ENCODE assay signal across 34 cellular contexts in the genomic region with DNA sequence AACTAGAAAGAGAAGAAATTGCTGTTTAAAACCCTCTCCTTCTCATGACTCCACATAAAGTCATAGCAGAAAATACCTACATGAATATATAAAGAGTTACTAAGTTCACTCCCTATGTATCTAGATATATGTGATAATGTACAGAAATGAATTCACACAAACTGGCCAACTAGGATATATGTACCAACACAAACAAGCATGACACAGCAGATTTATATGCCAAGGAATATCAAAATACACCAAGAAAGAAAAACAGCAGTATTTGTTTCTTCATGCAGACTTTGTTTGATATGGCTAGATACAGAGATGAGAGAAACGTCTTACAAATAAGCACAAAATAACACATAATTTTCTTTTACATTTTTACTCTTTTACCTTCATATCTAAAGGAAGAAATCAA. TPM values are rescaled to one million over a fixed set of nuclear protein-coding genes. Genes with fewer than 3 reads are reported as not detected.
"Had no signal": no experiment of that assay in that cellular context is flagged by ENCODE, and none has a peak within 500 bp of the region (broad histone marks: within the 10 kb centered on the region; RNA-seq: fewer than 3 reads in every experiment).

No MANE protein-coding gene starts in this region.

- DNase-seq: effector CD8-positive, alpha-beta T cell; effector memory CD8-positive, alpha-beta T cell; endodermal cell; erythroblast; esophagus squamous epithelium; foreskin fibroblast; foreskin melanocyte; gastrocnemius medialis; glutamatergic neuron; head of caudate nucleus; heart right ventricle; hippocampal formation; left cardiac atrium; left lung; left ventricle myocardium superior; lower lobe of right lung; mesenchymal stem cell; mucosa of descending colon; naive B cell had no signal

- H3K27me3 ChIP-seq: esophagus squamous epithelium, gastrocnemius medialis, heart right ventricle, left lung had no signal

- FAIRE-seq: colon, endometrium, islet of Langerhans, keratinocyte had no signal

- H3K4me3 ChIP-seq: coronary artery, esophagus squamous epithelium, gastrocnemius medialis, heart right ventricle, left lung, lower lobe of right lung, mucosa of descending colon had no signal

- ATAC-seq: effector memory CD8-positive, alpha-beta T cell; esophagus mucosa; gastrocnemius medialis; heart right ventricle; left cardiac atrium; left lung; left ventricle myocardium superior; lower lobe of right lung; mucosa of descending colon had no signal

- H3K36me3 ChIP-seq: esophagus squamous epithelium, gastrocnemius medialis, heart right ventricle, left lung, lower lobe of right lung had no signal

- H3K4me1 ChIP-seq: esophagus squamous epithelium, gastrocnemius medialis, heart right ventricle, left lung, lower lobe of right lung had no signal

- H3K27ac ChIP-seq: coronary artery, epithelial cell of prostate, esophagus squamous epithelium, gastrocnemius medialis, heart right ventricle, left lung, lower lobe of right lung had no signal

- H3K9me3 ChIP-seq: esophagus squamous epithelium, gastrocnemius medialis, heart right ventricle, left lung, lower lobe of right lung, mucosa of descending colon had no signal

RNA-seq across cellular contexts. Expression of gene OR51G1, which starts 1.8 kb away (rescaled TPM):
- total RNA-seq: dermis microvascular lymphatic vessel endothelial cell, endodermal cell, esophagus mucosa, esophagus squamous epithelium, gastrocnemius medialis, glomerular endothelial cell, heart right ventricle, kidney epithelial cell, left cardiac atrium, left lung, left ventricle myocardium superior, lower leg skin, lower lobe of right lung, lung microvascular endothelial cell, mesenteric fat pad, mesothelial cell of epicardium, mucosa of descending colon, myocyte had no signal
- polyA plus RNA-seq: heart right ventricle, keratinocyte had no signal

RNA-seq across cellular contexts. Expression of gene OR51G2, which starts 3.2 kb away (rescaled TPM):
- total RNA-seq: dermis microvascular lymphatic vessel endothelial cell, endodermal cell, esophagus mucosa, esophagus squamous epithelium, gastrocnemius medialis, glomerular endothelial cell, heart right ventricle, kidney epithelial cell, left cardiac atrium, left lung, left ventricle myocardium superior, lower leg skin, lower lobe of right lung, lung microvascular endothelial cell, mesenteric fat pad, mesothelial cell of epicardium, mucosa of descending colon, myocyte had no signal
- polyA plus RNA-seq: heart right ventricle, keratinocyte had no signal

RNA-seq across cellular contexts. Expression of gene OR51A7, which starts 18.7 kb away (rescaled TPM):
- total RNA-seq: dermis microvascular lymphatic vessel endothelial cell, endodermal cell, esophagus mucosa, esophagus squamous epithelium, gastrocnemius medialis, glomerular endothelial cell, heart right ventricle, kidney epithelial cell, left cardiac atrium, left lung, left ventricle myocardium superior, lower leg skin, lower lobe of right lung, lung microvascular endothelial cell, mesenteric fat pad, mesothelial cell of epicardium, mucosa of descending colon, myocyte had no signal
- polyA plus RNA-seq: heart right ventricle, keratinocyte had no signal

RNA-seq across cellular contexts. Expression of gene OR51A4, which starts 25.1 kb away (rescaled TPM):
- total RNA-seq: dermis microvascular lymphatic vessel endothelial cell, endodermal cell, esophagus mucosa, esophagus squamous epithelium, gastrocnemius medialis, glomerular endothelial cell, heart right ventricle, kidney epithelial cell, left cardiac atrium, left lung, left ventricle myocardium superior, lower leg skin, lower lobe of right lung, lung microvascular endothelial cell, mesenteric fat pad, mesothelial cell of epicardium, mucosa of descending colon, myocyte had no signal
- polyA plus RNA-seq: heart right ventricle, keratinocyte had no signal

RNA-seq across cellular contexts. Expression of gene OR51A2, which starts 33.2 kb away (rescaled TPM):
- total RNA-seq: dermis microvascular lymphatic vessel endothelial cell, endodermal cell, esophagus mucosa, esophagus squamous epithelium, gastrocnemius medialis, glomerular endothelial cell, heart right ventricle, kidney epithelial cell, left cardiac atrium, left lung, left ventricle myocardium superior, lower leg skin, lower lobe of right lung, lung microvascular endothelial cell, mesenteric fat pad, mesothelial cell of epicardium, mucosa of descending colon, myocyte had no signal
- polyA plus RNA-seq: heart right ventricle, keratinocyte had no signal
